ENCODE assay signal across 8 cellular contexts in the genomic region with DNA sequence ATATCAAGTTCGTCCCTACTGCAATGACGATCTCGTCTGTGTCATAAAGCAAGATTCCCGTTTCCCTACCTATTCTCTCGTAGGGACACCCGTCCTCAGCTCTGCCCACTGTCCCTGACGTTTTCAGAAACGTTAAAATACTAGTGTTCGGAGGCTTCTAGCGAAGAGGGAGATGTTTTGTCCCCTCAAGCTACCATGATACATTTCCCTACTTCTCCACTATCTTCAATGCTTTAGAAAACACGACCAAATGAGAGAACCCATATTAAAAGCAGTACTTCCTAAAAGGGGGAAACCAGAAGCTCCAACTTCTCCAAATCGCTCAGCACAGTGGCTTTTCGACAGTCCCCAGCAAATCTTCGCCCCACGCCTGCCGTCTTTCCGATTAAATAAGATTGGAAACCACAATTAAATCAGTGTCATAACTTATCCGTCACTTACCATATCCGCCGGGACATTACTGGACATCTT. TPM values are rescaled to one million over a fixed set of nuclear protein-coding genes. Genes with fewer than 3 reads are reported as not detected.
DNase-seq lines count a peak whose midpoint lies in the region; ATAC-seq and TF ChIP-seq lines count a peak whose summit lies in the region.

No MANE protein-coding gene starts in this region.

- H3K4me1 ChIP-seq in foreskin keratinocyte (peaks cover 15% of the 10 kb centered on the region), osteoblast (ENCODE audit: insufficient read depth, low read length) (peaks cover 48% of the 10 kb centered on the region)

- no peak for ATAC-seq in foreskin keratinocyte

- peaks cover 19% of the 10 kb centered on the region for H4K20me1 ChIP-seq in osteoblast (ENCODE audit: insufficient read depth, low read length)

- TF ChIP-seq CTCF in foreskin keratinocyte (conservative IDR thresholded peaks at IDR 0.05) = no peak
- TF ChIP-seq CTCF in osteoblast (IDR thresholded peaks at IDR 0.05; ENCODE audit: extremely low read depth, low read depth, low read length) = no peak

- H3K4me3 ChIP-seq in osteoblast (ENCODE audit: insufficient read depth, low read length) = peak overlapping the region; percentile 86

- H2AFZ ChIP-seq in osteoblast (ENCODE audit: low read length) = peak overlapping the region; percentile 35

- peaks cover 45% of the 10 kb centered on the region for H3K4me1 Mint-ChIP-seq in activated T-cell treated with anti-CD3 and anti-CD28 coated beads, Interleukin-2, amount 50 U/mL, for 24 hours (ENCODE audit: low read depth)

- H3K36me3 ChIP-seq in osteoblast (ENCODE audit: insufficient read depth, low read length) = no peaks in the 10 kb centered on the region

- H3K27me3 ChIP-seq in foreskin keratinocyte (no peaks in the 10 kb centered on the region), osteoblast (ENCODE audit: insufficient read depth, low read length) (no peaks in the 10 kb centered on the region)

- no peaks in the 10 kb centered on the region for H3K9me3 ChIP-seq in osteoblast (ENCODE audit: low read depth, low read length)

- no peaks in the 10 kb centered on the region for H3K27me3 Mint-ChIP-seq in activated T-cell treated with anti-CD3 and anti-CD28 coated beads, Interleukin-2, amount 50 U/mL, for 24 hours

- H3K27ac ChIP-seq in foreskin keratinocyte = peak overlapping the region; percentile 95
- H3K27ac ChIP-seq in osteoblast (ENCODE audit: low read depth, low read length) = peak overlapping the region; percentile 91

- CTCF ChIA-PET in HEK293T (lab: Yijun Ruan, JAX) = interaction anchor here (0.6 to 2.1 kb wide), 2 partner anchors 59 to 75 kb away, joined by 3 to 9 read pairs; no protein-coding TSS in a partner anchor

- peaks cover 20% of the 10 kb centered on the region for H3K36me3 Mint-ChIP-seq in activated T-cell treated with anti-CD3 and anti-CD28 coated beads, Interleukin-2, amount 50 U/mL, for 24 hours (ENCODE audit: low read depth)

- H3K4me3 Mint-ChIP-seq in activated T-cell treated with anti-CD3 and anti-CD28 coated beads, Interleukin-2, amount 50 U/mL, for 24 hours = peak overlapping the region; percentile 86

- H3K4me2 ChIP-seq in osteoblast (ENCODE audit: insufficient read depth, low read length) = peak overlapping the region; percentile 78

- H3K79me2 ChIP-seq in osteoblast (ENCODE audit: insufficient read depth, low read length) = peaks cover 56% of the 10 kb centered on the region

- peak; percentile 63 for DNase-seq in DMS79 treated with DMSO at 0.1 percent for 48 hours (lab: John Stamatoyannopoulos, UW)
- DNase-seq in DMS79 (lab: John Stamatoyannopoulos, UW) = no peak
- peak; percentile 37 for DNase-seq in NCI-H524 treated with DMSO at 0.1 percent for 48 hours (lab: John Stamatoyannopoulos, UW)
- DNase-seq in activated T-cell treated with anti-CD3 and anti-CD28 coated beads, Interleukin-2, amount 50 U/mL, for 24 hours = peak; percentile 44
- peak in 1 of 2 donors; percentile 56 for DNase-seq in foreskin keratinocyte
- peak; percentile 74 for DNase-seq in osteoblast (ENCODE audit: insufficient read length, low spot score, missing footprints)
- DNase-seq in NCI-H446 (lab: John Stamatoyannopoulos, UW) = no peak
- no peak for DNase-seq in HEK293T (ENCODE audit: extremely low spot score)

- H3K27ac Mint-ChIP-seq in activated T-cell treated with anti-CD3 and anti-CD28 coated beads, Interleukin-2, amount 50 U/mL, for 24 hours = peak overlapping the region; percentile 98

- no peaks in the 10 kb centered on the region for H3K9me3 Mint-ChIP-seq in activated T-cell treated with anti-CD3 and anti-CD28 coated beads, Interleukin-2, amount 50 U/mL, for 24 hours

- POLR2A ChIA-PET in HEK293T (lab: Yijun Ruan, JAX) = interaction anchor here (1.2 to 3.0 kb wide), 2 partner anchors 12 to 74 kb away, joined by 3 to 16 read pairs; no protein-coding TSS in a partner anchor

TF ChIP-seq in HEK293T, 16 proteins besides CTCF, POLR2A, EP300 and RAD21:
- no peak for TF ChIP-seq ARNT (IDR thresholded peaks at IDR 0.05)
- no peak for TF ChIP-seq L3MBTL2 (conservative IDR thresholded peaks at IDR 0.05)
- no peak for TF ChIP-seq NFRKB (IDR thresholded peaks at IDR 0.05)
- TF ChIP-seq, protein P1, sequence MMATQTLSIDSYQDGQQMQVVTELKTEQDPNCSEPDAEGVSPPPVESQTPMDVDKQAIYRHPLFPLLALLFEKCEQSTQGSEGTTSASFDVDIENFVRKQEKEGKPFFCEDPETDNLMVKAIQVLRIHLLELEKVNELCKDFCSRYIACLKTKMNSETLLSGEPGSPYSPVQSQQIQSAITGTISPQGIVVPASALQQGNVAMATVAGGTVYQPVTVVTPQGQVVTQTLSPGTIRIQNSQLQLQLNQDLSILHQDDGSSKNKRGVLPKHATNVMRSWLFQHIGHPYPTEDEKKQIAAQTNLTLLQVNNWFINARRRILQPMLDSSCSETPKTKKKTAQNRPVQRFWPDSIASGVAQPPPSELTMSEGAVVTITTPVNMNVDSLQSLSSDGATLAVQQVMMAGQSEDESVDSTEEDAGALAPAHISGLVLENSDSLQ (IDR thresholded peaks at IDR 0.05) = no peak
- no peak for TF ChIP-seq ZNF384 (IDR thresholded peaks at IDR 0.05)
- TF ChIP-seq HDGF (IDR thresholded peaks at IDR 0.05; ENCODE audit: borderline replicate concordance) = no peak
- TF ChIP-seq ELF4 (IDR thresholded peaks at IDR 0.05) = no peak
- no peak for TF ChIP-seq FOXK2 (IDR thresholded peaks at IDR 0.05)
- TF ChIP-seq LEF1 (IDR thresholded peaks at IDR 0.05; ENCODE audit: borderline replicate concordance) = no peak
- TF ChIP-seq TARDBP (IDR thresholded peaks at IDR 0.05) = no peak
- TF ChIP-seq BHLHE40 (IDR thresholded peaks at IDR 0.05; ENCODE audit: borderline replicate concordance) = no peak
- TF ChIP-seq SUZ12 (IDR thresholded peaks at IDR 0.05) = no peak
- no peak for TF ChIP-seq FOXM1 (IDR thresholded peaks at IDR 0.05; ENCODE audit: borderline replicate concordance)
- no peak for TF ChIP-seq CTBP1 (IDR thresholded peaks at IDR 0.05; ENCODE audit: borderline replicate concordance)
- TF ChIP-seq SP1 (IDR thresholded peaks at IDR 0.05) = no peak
- TF ChIP-seq FOXA1 (IDR thresholded peaks at IDR 0.05) = no peak

RNA-seq across cellular contexts. Expression of a gene that starts 1.3 kb away (rescaled TPM):
- total RNA-seq in foreskin keratinocyte (7.3 and 9.5 TPM in 2 replicates), osteoblast (42.4 and 44.5 TPM in 2 replicates)
- 3.0 and 3.2 TPM in 2 replicates for polyA plus RNA-seq in foreskin keratinocyte

Comparison
In these comparisons a context has a peak if more than half of its experiments do, and no peak if none do; other contexts are left out.
1. DNase-seq: peak in DMS79 treated with DMSO at 0.1 percent for 48 hours (single experiment), NCI-H524 treated with DMSO at 0.1 percent for 48 hours (single experiment), activated T-cell treated with anti-CD3 and anti-CD28 coated beads, Interleukin-2, amount 50 U/mL, for 24 hours (single experiment) and osteoblast (single experiment); none in DMS79 (single experiment), NCI-H446 (0 of 2) and HEK293T (single experiment).